ENCODE assay signal across 11 cellular contexts in genomic region chr19:534088-534487, GRCh38. TPM values are rescaled to one million over a fixed set of nuclear protein-coding genes. Genes with fewer than 3 reads are reported as not detected.
DNase-seq lines count a peak whose midpoint lies in the region; TF ChIP-seq lines count a peak whose summit lies in the region.
"Had no signal": no experiment of that assay in that cellular context is flagged by ENCODE, and none has a peak within 500 bp of the region (broad histone marks: within the 10 kb centered on the region; RNA-seq: fewer than 3 reads in every experiment).

No MANE protein-coding gene starts in this region.

- peaks cover 9 to 29% (median 18%) of the 10 kb centered on the region in 3 donors for H3K4me1 Mint-ChIP-seq in CD8-positive, alpha-beta memory T cell

- POLR2A ChIA-PET in CD8-positive, alpha-beta memory T cell (lab: Charles Lee), result no interaction called here
- POLR2A ChIA-PET in RWPE1 (lab: Yijun Ruan, JAX; ENCODE audit: low non-redundant PET), result no interaction called here

- no peaks in the 10 kb centered on the region for H3K9me2 ChIP-seq in MM.1S (replicated peaks; ENCODE audit: insufficient read depth, low read length)

- H2AFZ ChIP-seq in fibroblast of lung (ENCODE audit: low read length) (no peak overlapping the region), MM.1S (ENCODE audit: low read length) (no peak overlapping the region)

- no peaks in the 10 kb centered on the region for H3F3A ChIP-seq in MM.1S (ENCODE audit: insufficient read depth, low read length)

- H3K4me2 ChIP-seq in fibroblast of lung (ENCODE audit: extremely low read depth, insufficient read depth, low read length) (no peak overlapping the region), MM.1S (ENCODE audit: low read depth, low read length) (no peak overlapping the region)

- TF ChIP-seq CTCF in RWPE1 (conservative IDR thresholded peaks at IDR 0.05; ENCODE audit: low read depth) (no peak), fibroblast of lung (conservative IDR thresholded peaks at IDR 0.05 in 1 of 2, IDR thresholded peaks at IDR 0.05 in 1 of 2; ENCODE audit: low read depth in 1 of 2, low read length in 2 of 2) (no peak), retinal pigment epithelial cell (conservative IDR thresholded peaks at IDR 0.05; ENCODE audit: low read depth, low read length) (no peak), MM.1S (IDR thresholded peaks at IDR 0.05; ENCODE audit: low read length) (no peak)

- H3K4me1 ChIP-seq in CD8-positive, alpha-beta memory T cell (ENCODE audit: insufficient read depth, low read length), result peaks cover 19% of the 10 kb centered on the region
- H3K4me1 ChIP-seq in fibroblast of lung (ENCODE audit: control insufficient read depth, extremely low read depth, insufficient read depth, low read length), result peaks cover 2% of the 10 kb centered on the region
- H3K4me1 ChIP-seq in MM.1S (ENCODE audit: low read length), result peaks cover 7% of the 10 kb centered on the region

- H3K27me3 ChIP-seq in CD8-positive, alpha-beta memory T cell (ENCODE audit: insufficient read depth, low read length, poor library complexity, severe bottlenecking), result no peaks in the 10 kb centered on the region
- H3K27me3 ChIP-seq in fibroblast of lung (ENCODE audit: control insufficient read depth, insufficient read depth, low read length) (no peaks in the 10 kb centered on the region), MM.1S (replicated peaks; ENCODE audit: insufficient read depth, low read length) (peaks cover 6% of the 10 kb centered on the region)

- H3K27me3 Mint-ChIP-seq in CD8-positive, alpha-beta memory T cell, result peaks cover 0 to 1% of the 10 kb centered on the region in 2 donors

- H3K9ac ChIP-seq in fibroblast of lung (ENCODE audit: insufficient read depth, low read length) (peak overlapping the region; percentile 13), MM.1S (ENCODE audit: low read length) (no peak overlapping the region; the same call in 1 of the 2 replicates)

- DNase-seq in CD8-positive, alpha-beta memory T cell, result no peak
- no peak for DNase-seq in RWPE1 (ENCODE audit: low spot score)
- no peak for DNase-seq in fibroblast of lung (ENCODE audit: low read depth in 2 of 2)
- no peak for DNase-seq in retinal pigment epithelial cell (ENCODE audit: low read depth)
- DNase-seq in NCI-H345 treated with DMSO at 0.1 percent for 48 hours (lab: John Stamatoyannopoulos, UW; ENCODE audit: unreplicated experiment), result no peak
- no peak for DNase-seq in iPS-NIHi11 (ENCODE audit: low spot score)
- no peak for DNase-seq in MM.1S
- no peak for DNase-seq in hepatic stellate cell (ENCODE audit: low spot score)
- DNase-seq: aorta; NCI-H1417; stimulated activated CD4-positive, alpha-beta T cell treated with anti-CD3 and anti-CD28 coated beads, Interleukin-2, amount 100 ng/mL, for 48 hours had no signal

- peaks cover 5% of the 10 kb centered on the region for H3K36me3 ChIP-seq in CD8-positive, alpha-beta memory T cell (ENCODE audit: insufficient read depth, low read length)
- H3K36me3 ChIP-seq in fibroblast of lung (ENCODE audit: control insufficient read depth, insufficient read depth, low read length) (peaks cover 17% of the 10 kb centered on the region), MM.1S (replicated peaks; ENCODE audit: insufficient read depth, low read length) (no peaks in the 10 kb centered on the region)

- H4K20me1 ChIP-seq in fibroblast of lung (ENCODE audit: control insufficient read depth, extremely low read depth, insufficient read depth, low read length) (no peaks in the 10 kb centered on the region), MM.1S (ENCODE audit: insufficient read depth, low read length) (no peaks in the 10 kb centered on the region)

- H3K9me3 ChIP-seq in CD8-positive, alpha-beta memory T cell (ENCODE audit: low read length), result no peaks in the 10 kb centered on the region
- H3K9me3 ChIP-seq in fibroblast of lung (ENCODE audit: control insufficient read depth, insufficient read depth, low read depth, low read length) (no peaks in the 10 kb centered on the region), MM.1S (replicated peaks; ENCODE audit: insufficient read depth, low read length) (no peaks in the 10 kb centered on the region)

- H3K36me3 Mint-ChIP-seq in CD8-positive, alpha-beta memory T cell, result peaks cover 0 to 28% (median 3%) of the 10 kb centered on the region in 3 donors

- H3K27ac ChIP-seq in CD8-positive, alpha-beta memory T cell (ENCODE audit: low read depth, low read length), result peak overlapping the region; percentile 75
- H3K27ac ChIP-seq in RWPE1 (peak overlapping the region; percentile 90), fibroblast of lung (ENCODE audit: insufficient read depth, low read length) (no peak overlapping the region), MM.1S (ENCODE audit: low read length) (no peak overlapping the region)

- H3K27ac Mint-ChIP-seq in CD8-positive, alpha-beta memory T cell, result peak overlapping the region in 1 of 8 donors; percentile 51

- no peak overlapping the region for H3K4me3 ChIP-seq in CD8-positive, alpha-beta memory T cell (ENCODE audit: low read length)
- H3K4me3 ChIP-seq in fibroblast of lung (replicated peaks in 1 of 4; ENCODE audit: control extremely low read depth in 1 of 4, insufficient read depth in 1 of 4, low read depth in 3 of 4, low read length in 4 of 4), result peak overlapping the region in 2 of 4 experiments; percentile 55 to 91
- peak overlapping the region; percentile 87 for H3K4me3 ChIP-seq in retinal pigment epithelial cell (ENCODE audit: low read length)
- H3K4me3 ChIP-seq in MM.1S (ENCODE audit: low read length), result no peak overlapping the region

- H3K79me2 ChIP-seq in fibroblast of lung (ENCODE audit: control insufficient read depth, insufficient read depth, low read length), result peaks cover 43% of the 10 kb centered on the region
- peaks cover 38% of the 10 kb centered on the region for H3K79me2 ChIP-seq in MM.1S (ENCODE audit: low read length)

- H3K4me3 Mint-ChIP-seq in CD8-positive, alpha-beta memory T cell, result peak overlapping the region; percentile 20 to 88 (median 48)

- CTCF ChIA-PET in CD8-positive, alpha-beta memory T cell (lab: Charles Lee), result interaction anchor here (6.2 kb wide), 1 partner anchor 23 kb away, joined by 55 read pairs; no protein-coding TSS in a partner anchor
- CTCF ChIA-PET in RWPE1 (lab: Yijun Ruan, JAX), result interaction anchor here (0.7 kb wide), 1 partner anchor 42 kb away, joined by 3 read pairs; no protein-coding TSS in a partner anchor

- no peaks in the 10 kb centered on the region for H3K9me3 Mint-ChIP-seq in CD8-positive, alpha-beta memory T cell

RNA-seq across cellular contexts. Expression of gene CDC34, which starts 2.5 kb away (rescaled TPM):
- 10 to 100 TPM; 56.9 to 57.8 TPM for total RNA-seq in CD8-positive, alpha-beta memory T cell
- polyA plus RNA-seq in CD8-positive, alpha-beta memory T cell, result 46.9 TPM
- 65.0 and 72.5 TPM in 2 replicates for total RNA-seq in fibroblast of lung
- polyA plus RNA-seq in fibroblast of lung, result 23.3 and 27.0 TPM in 2 replicates
- polyA plus RNA-seq in fibroblast of lung (2012), result 35.3 and 55.5 TPM in 2 replicates
- polyA minus RNA-seq in fibroblast of lung (ENCODE audit: low replicate concordance), result 55.3 and 76.4 TPM in 2 replicates

RNA-seq across cellular contexts. Expression of gene GZMM, which starts 9.8 kb away (rescaled TPM):
- 10 to 100 TPM; 48.8 to 50.5 TPM for total RNA-seq in CD8-positive, alpha-beta memory T cell
- polyA plus RNA-seq in CD8-positive, alpha-beta memory T cell, result 327 TPM
- total RNA-seq in fibroblast of lung, result 0.17 TPM in 1 of 2 replicates, not detected in the other
- polyA plus RNA-seq in fibroblast of lung, result 0.35 TPM in 1 of 2 replicates, not detected in the other
- 0.16 and 1.3 TPM in 2 replicates for polyA plus RNA-seq in fibroblast of lung (2012)
- polyA minus RNA-seq in fibroblast of lung (ENCODE audit: low replicate concordance), result not detected in 2 replicates

RNA-seq across cellular contexts. Expression of gene TPGS1, which starts 26.8 kb away (rescaled TPM):
- total RNA-seq in CD8-positive, alpha-beta memory T cell, result 10 to 100 TPM; 18.6 to 20.0 TPM
- 50.3 TPM for polyA plus RNA-seq in CD8-positive, alpha-beta memory T cell
- total RNA-seq in fibroblast of lung, result 30.1 and 36.0 TPM in 2 replicates
- 1.7 and 2.0 TPM in 2 replicates for polyA plus RNA-seq in fibroblast of lung
- polyA plus RNA-seq in fibroblast of lung (2012), result 6.9 and 11.7 TPM in 2 replicates
- 1.1 and 2.8 TPM in 2 replicates for polyA minus RNA-seq in fibroblast of lung (ENCODE audit: low replicate concordance)

RNA-seq across cellular contexts. Expression of gene MADCAM1, which starts 37.8 kb away (rescaled TPM):
- total RNA-seq in CD8-positive, alpha-beta memory T cell, result under 1 TPM; 0.33 to 0.44 TPM
- 0.12 TPM for polyA plus RNA-seq in CD8-positive, alpha-beta memory T cell
- total RNA-seq in fibroblast of lung, result 0.17 and 0.26 TPM in 2 replicates
- polyA plus RNA-seq in fibroblast of lung, result not detected in 2 replicates
- polyA plus RNA-seq in fibroblast of lung (2012), result 0.22 TPM in 1 of 2 replicates, not detected in the other
- not detected in 2 replicates for polyA minus RNA-seq in fibroblast of lung (ENCODE audit: low replicate concordance)

RNA-seq across cellular contexts. Expression of gene BSG, which starts 38.3 kb away (rescaled TPM):
- 100 to 1,000 TPM; 250 to 262 TPM for total RNA-seq in CD8-positive, alpha-beta memory T cell
- polyA plus RNA-seq in CD8-positive, alpha-beta memory T cell, result 436 TPM
- 199 and 246 TPM in 2 replicates for total RNA-seq in fibroblast of lung
- polyA plus RNA-seq in fibroblast of lung, result 258 and 325 TPM in 2 replicates
- 440 and 446 TPM in 2 replicates for polyA plus RNA-seq in fibroblast of lung (2012)
- polyA minus RNA-seq in fibroblast of lung (ENCODE audit: low replicate concordance), result 93.8 and 208 TPM in 2 replicates

Comparison
In these comparisons a context has a peak if more than half of its experiments do, and no peak if none do; other contexts are left out.
1. H3K27ac ChIP-seq: peak in CD8-positive, alpha-beta memory T cell (single experiment) and RWPE1 (single experiment); none in fibroblast of lung (single experiment) and MM.1S (single experiment).
2. RNA of gene GZMM, which starts 9.8 kb away (total RNA-seq): 48.8 to 50.5 TPM in CD8-positive, alpha-beta memory T cell; 0.17 TPM in fibroblast of lung; every median in the first group is over 10 times any median in the second.